8 cellular contexts compared by ENCODE assay signal in the genomic region with DNA sequence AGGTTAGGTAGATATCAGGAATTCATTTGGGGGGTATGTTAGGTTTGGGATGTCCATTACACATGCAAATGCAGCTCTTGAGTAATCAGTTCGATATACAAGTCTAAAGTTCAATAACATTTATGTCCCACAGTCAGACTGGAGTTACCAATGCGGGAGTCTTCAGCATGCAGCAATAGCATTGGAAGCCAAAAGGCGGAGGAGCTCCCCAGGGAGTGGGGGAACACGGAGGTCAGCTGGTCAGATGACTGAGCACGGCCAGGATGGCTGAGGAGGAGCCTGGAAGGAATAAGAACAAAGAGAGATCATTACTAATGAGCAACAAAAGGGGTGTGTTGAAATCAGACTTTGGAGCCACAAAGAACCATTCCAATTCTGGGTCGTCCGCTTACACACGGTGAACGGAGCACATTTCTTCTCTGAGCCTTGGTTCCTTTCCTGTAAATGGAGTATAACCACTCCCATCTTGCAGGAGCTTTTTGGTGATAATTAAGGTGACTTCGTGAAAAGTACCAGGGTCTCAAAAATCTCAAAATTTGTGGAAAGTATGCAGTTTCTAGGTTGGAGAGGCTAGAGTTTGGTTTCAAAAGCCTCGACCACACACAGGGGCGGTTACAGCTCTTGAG. TPM values are rescaled to one million over a fixed set of nuclear protein-coding genes. Genes with fewer than 3 reads are reported as not detected.
DNase-seq lines count a peak whose midpoint lies in the region; ATAC-seq, FAIRE-seq and TF ChIP-seq lines count a peak whose summit lies in the region.

No MANE protein-coding gene starts in this region.

- peak overlapping the region; percentile 90 for H3K27ac Mint-ChIP-seq in nephron progenitor cell

- H3K27me3 ChIP-seq in esophagus (ENCODE audit: control insufficient read depth in 1 of 2, insufficient read depth in 2 of 2, low read length in 2 of 2): no peaks in the 10 kb centered on the region

- peak overlapping the region; percentile 82 for H3K4me3 Mint-ChIP-seq in nephron progenitor cell

- peaks cover under 1 to 4% of the 10 kb centered on the region in 2 donors for H3K4me1 ChIP-seq in esophagus (ENCODE audit: control insufficient read depth in 2 of 2, insufficient read depth in 2 of 2, low read length in 1 of 2)

- peak overlapping the region; percentile 64 to 66 for H3K4me3 ChIP-seq in esophagus (ENCODE audit: low read depth in 1 of 2, low read length in 2 of 2)

- no peaks in the 10 kb centered on the region for H3K36me3 ChIP-seq in esophagus (ENCODE audit: control insufficient read depth in 2 of 2, insufficient read depth in 2 of 2, low read length in 1 of 2)

- H3K4me1 Mint-ChIP-seq in nephron progenitor cell: peaks cover 40% of the 10 kb centered on the region

- H3K36me3 Mint-ChIP-seq in nephron progenitor cell (ENCODE audit: low read depth): peaks cover 51% of the 10 kb centered on the region

- no peak for TF ChIP-seq CTCF in RWPE1 (conservative IDR thresholded peaks at IDR 0.05; ENCODE audit: low read depth)
- no peak for TF ChIP-seq CTCF in nephron progenitor cell (IDR thresholded peaks at IDR 0.05)

- CTCF ChIA-PET in RWPE1 (lab: Yijun Ruan, JAX): interaction anchor here (0.6 kb wide), 1 partner anchor 17 kb away, joined by 3 read pairs; no protein-coding TSS in a partner anchor

- POLR2A ChIA-PET in RWPE1 (lab: Yijun Ruan, JAX; ENCODE audit: low non-redundant PET): no interaction called here

- H3K9me3 ChIP-seq in esophagus (ENCODE audit: control insufficient read depth in 2 of 2, insufficient read depth in 1 of 2, low read depth in 1 of 2, low read length in 1 of 2): no peaks in the 10 kb centered on the region

- peak; percentile 18 for DNase-seq in NK-92 treated with Interleukin-12 subunit alpha and Interleukin-12 subunit beta, amount 100 ng/mL, for 24 hours (lab: John Stamatoyannopoulos, UW)
- DNase-seq in NK-92 (lab: John Stamatoyannopoulos, UW; ENCODE audit: unreplicated experiment) (no peak), RWPE1 (ENCODE audit: low spot score) (no peak), nephron progenitor cell (no peak), HTR-8/SVneo (ENCODE audit: insufficient read length, low spot score) (no peak), DMS153 (lab: John Stamatoyannopoulos, UW) (no peak)

- WGBS in esophagus, 2 donors: 46 to 48% methylated on average over 12 of the region's 12 CpGs

- FAIRE-seq in HTR-8/SVneo (lab: Jason Lieb, UNC): no peak

- peaks cover 22% of the 10 kb centered on the region for H3K27me3 Mint-ChIP-seq in nephron progenitor cell (ENCODE audit: low read depth, poor library complexity)

- H3K27ac ChIP-seq in RWPE1 (peak overlapping the region; percentile 95), esophagus (ENCODE audit: low read depth in 2 of 2, low read length in 1 of 2) (peak overlapping the region; percentile 92)

- ATAC-seq in activated CD4-positive, CD25-positive, alpha-beta regulatory T cell treated with anti-CD3 and anti-CD28 coated beads, Interleukin-2, amount 50 U/mL, for 24 hours: no peak

- H3K9me3 Mint-ChIP-seq in nephron progenitor cell: peaks cover 50% of the 10 kb centered on the region

RNA-seq across cellular contexts. Expression of a gene that starts 0.5 kb away (rescaled TPM):
- 1 to 10 TPM; 4.6 to 5.4 TPM for polyA plus RNA-seq in esophagus

RNA-seq across cellular contexts. Expression of a gene that starts 21.6 kb away (rescaled TPM):
- polyA plus RNA-seq in esophagus: 10 to 100 TPM in 1 of 2 donors, 1 to 10 TPM in 1; 7.7 to 29.0 TPM

RNA-seq across cellular contexts. Expression of a gene that starts 40.6 kb away (rescaled TPM):
- polyA plus RNA-seq in esophagus: 1 to 10 TPM; 3.6 to 3.7 TPM
